In genomic region chr15:47300596-47300995, GRCh38 we compare ENCODE assay signal across 22 cellular contexts.
"Had no signal": no experiment of that assay in that cellular context is flagged by ENCODE, and none has a peak within 500 bp of the region (broad histone marks: within the 10 kb centered on the region; RNA-seq: fewer than 3 reads in every experiment).

No MANE protein-coding gene starts in this region.

- DNase-seq: colonic mucosa; dermis blood vessel endothelial cell; erythroblast; head of caudate nucleus; kidney; left cardiac atrium; left ventricle myocardium superior; mesenchymal stem cell; naive B cell; sigmoid colon; small intestine; stimulated activated CD4-positive, alpha-beta T cell treated with anti-CD3 and anti-CD28 coated beads, Interleukin-12 subunit alpha, Interleukin-12 subunit beta, amount 100 ng/mL, for 4 hours; stimulated activated naive CD4-positive, alpha-beta T cell; stomach; substantia nigra; trophoblast cell had no signal

- H3K79me2 ChIP-seq: hepatocyte had no signal

- H3K27me3 Mint-ChIP-seq: naive B cell had no signal

- H3K27me3 ChIP-seq: colonic mucosa, foreskin keratinocyte, hepatocyte, right atrium auricular region, sigmoid colon, stomach had no signal

- H3K4me1 ChIP-seq: colonic mucosa, right atrium auricular region, stomach had no signal

- ATAC-seq: foreskin keratinocyte, left cardiac atrium, left ventricle myocardium superior had no signal

- H3K36me3 Mint-ChIP-seq: naive B cell had no signal

- H3K9me3 Mint-ChIP-seq: nephron had no signal

- H3K4me1 Mint-ChIP-seq: naive B cell had no signal

- H3K27ac ChIP-seq: colonic mucosa, foreskin keratinocyte, hepatocyte, right atrium auricular region, sigmoid colon, stomach, thoracic aorta had no signal

- H2AFZ ChIP-seq: hepatocyte had no signal

- H3K36me3 ChIP-seq: colonic mucosa, right atrium auricular region, sigmoid colon, stomach, thoracic aorta had no signal

- H3K4me3 Mint-ChIP-seq: naive B cell had no signal

- H3K9me3 ChIP-seq: colonic mucosa, right atrium auricular region, sigmoid colon, stomach, thoracic aorta had no signal

- H3K4me2 ChIP-seq: hepatocyte had no signal

- H3K4me3 ChIP-seq: colonic mucosa, hepatocyte, lung, right atrium auricular region, sigmoid colon, stomach, thoracic aorta had no signal
